Comparison of ENCODE assay signal across 12 cellular contexts in genomic region chr17:55157165-55157564, GRCh38.
DNase-seq lines count a peak whose midpoint lies in the region; ATAC-seq and TF ChIP-seq lines count a peak whose summit lies in the region.
"Had no signal": no experiment of that assay in that cellular context is flagged by ENCODE, and none has a peak within 500 bp of the region (broad histone marks: within the 10 kb centered on the region; RNA-seq: fewer than 3 reads in every experiment).

No MANE protein-coding gene starts in this region.

- no peaks in the 10 kb centered on the region for H3K4me1 Mint-ChIP-seq in stimulated activated naive CD8-positive, alpha-beta T cell treated with anti-CD3 and anti-CD28 coated beads, Interleukin-15, amount 100 ng/mL, for 72 hours
- H3K4me1 Mint-ChIP-seq: neural crest cell had no signal

- no peak overlapping the region for H3K27ac Mint-ChIP-seq in stimulated activated naive CD8-positive, alpha-beta T cell treated with anti-CD3 and anti-CD28 coated beads, Interleukin-15, amount 100 ng/mL, for 72 hours

- TF ChIP-seq EP300 in Ishikawa (IDR thresholded peaks at IDR 0.05; ENCODE audit: borderline replicate concordance): no peak

- DNase-seq in DMS79 treated with DMSO at 0.1 percent for 48 hours (lab: John Stamatoyannopoulos, UW): peak; percentile 38
- peak; percentile 44 for DNase-seq in amniotic epithelial cell (ENCODE audit: low read depth)
- no peak for DNase-seq in left lobe of liver (ENCODE audit: low spot score)
- no peak for DNase-seq in GM13977 (ENCODE audit: low spot score)
- no peak for DNase-seq in activated CD8-positive, alpha-beta memory T cell treated with anti-CD3 and anti-CD28 coated beads for 24 hours
- no peak for DNase-seq in stimulated activated naive CD8-positive, alpha-beta T cell treated with anti-CD3 and anti-CD28 coated beads, Interleukin-15, amount 100 ng/mL, for 72 hours
- DNase-seq: aorta; stimulated activated CD4-positive, alpha-beta T cell treated with anti-CD3 and anti-CD28 coated beads, Interleukin-15, amount 100 ng/mL, for 24 hours had no signal

- H3K27me3 Mint-ChIP-seq in stimulated activated naive CD8-positive, alpha-beta T cell treated with anti-CD3 and anti-CD28 coated beads, Interleukin-15, amount 100 ng/mL, for 72 hours: no peaks in the 10 kb centered on the region

- TF ChIP-seq CTCF in GM13977 (IDR thresholded peaks at IDR 0.05; ENCODE audit: extremely low read depth, insufficient read depth, missing control alignments): no peak

- no peak for TF ChIP-seq RAD21 in Ishikawa (IDR thresholded peaks at IDR 0.05; ENCODE audit: low read depth)

- H3K4me3 Mint-ChIP-seq in stimulated activated naive CD8-positive, alpha-beta T cell treated with anti-CD3 and anti-CD28 coated beads, Interleukin-15, amount 100 ng/mL, for 72 hours: no peak overlapping the region
- H3K4me3 Mint-ChIP-seq: neural crest cell had no signal

- ATAC-seq in left lobe of liver (peak; percentile 82), HG03378 (IDR thresholded peaks at IDR 0.05; ENCODE audit: unreplicated experiment) (no peak)
- no peak for ATAC-seq in stimulated activated naive CD8-positive, alpha-beta T cell treated with anti-CD3 and anti-CD28 coated beads, Interleukin-15, amount 100 ng/mL, for 72 hours
- ATAC-seq: esophagus mucosa had no signal

- H3K9me3 Mint-ChIP-seq in stimulated activated naive CD8-positive, alpha-beta T cell treated with anti-CD3 and anti-CD28 coated beads, Interleukin-15, amount 100 ng/mL, for 72 hours: no peaks in the 10 kb centered on the region
- H3K9me3 Mint-ChIP-seq: neural crest cell had no signal

- in situ Hi-C loops in GM13977 (cut with MboI; ENCODE audit: low pct_unique_long_range_greater_than_20kb, low sequenced_read_pairs, unreplicated experiment): no loop called here

TF ChIP-seq in Ishikawa, 13 proteins besides CTCF, POLR2A, EP300 and RAD21:
- TF ChIP-seq TCF12 (IDR thresholded peaks at IDR 0.05; ENCODE audit: low read depth): 0 out of 2 replicates have a peak, but pooled peaks have one; percentile 18
- no peak for TF ChIP-seq CEBPB (IDR thresholded peaks at IDR 0.05)
- TF ChIP-seq TEAD4 (IDR thresholded peaks at IDR 0.05): peak; percentile 89
- no peak for TF ChIP-seq YY1 (IDR thresholded peaks at IDR 0.05; ENCODE audit: low read depth)
- TF ChIP-seq, protein P1, sequence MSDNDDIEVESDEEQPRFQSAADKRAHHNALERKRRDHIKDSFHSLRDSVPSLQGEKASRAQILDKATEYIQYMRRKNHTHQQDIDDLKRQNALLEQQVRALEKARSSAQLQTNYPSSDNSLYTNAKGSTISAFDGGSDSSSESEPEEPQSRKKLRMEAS (IDR thresholded peaks at IDR 0.05): no peak

Comparison
In these comparisons a context has a peak if more than half of its experiments do, and no peak if none do; other contexts are left out.
1. DNase-seq: peak in DMS79 treated with DMSO at 0.1 percent for 48 hours (single experiment) and amniotic epithelial cell (single experiment); none in left lobe of liver (single experiment), GM13977 (single experiment), activated CD8-positive, alpha-beta memory T cell treated with anti-CD3 and anti-CD28 coated beads for 24 hours (single experiment) and stimulated activated naive CD8-positive, alpha-beta T cell treated with anti-CD3 and anti-CD28 coated beads, Interleukin-15, amount 100 ng/mL, for 72 hours (0 of 2).